10 cellular contexts compared by ENCODE assay signal in the genomic region with DNA sequence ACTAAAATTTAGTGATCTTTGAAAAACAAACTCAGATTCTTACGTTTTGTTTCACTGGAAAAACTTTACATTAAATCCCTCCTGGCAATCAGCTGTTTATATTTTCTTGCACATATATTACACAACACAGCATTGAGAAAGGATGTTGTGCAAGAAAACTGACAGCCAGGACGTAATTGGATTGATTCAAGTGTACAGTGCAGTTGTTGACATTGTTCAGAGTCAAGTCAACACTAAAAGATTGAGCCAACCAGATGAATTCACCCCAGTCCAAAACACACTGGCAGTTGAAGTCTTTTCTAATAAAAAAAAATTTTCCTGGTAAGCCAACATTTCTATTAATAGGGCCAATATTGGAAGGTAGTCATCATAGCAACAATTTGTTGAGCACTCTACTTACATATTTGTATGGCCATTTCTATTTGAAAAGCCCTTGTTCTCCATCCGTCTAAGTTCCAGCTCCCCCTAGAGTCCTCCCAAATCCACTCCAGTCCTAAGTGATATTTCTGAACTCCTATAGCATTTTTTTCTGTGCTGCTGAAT. TPM values are rescaled to one million over a fixed set of nuclear protein-coding genes. Genes with fewer than 3 reads are reported as not detected.
DNase-seq lines count a peak whose midpoint lies in the region; ATAC-seq and TF ChIP-seq lines count a peak whose summit lies in the region.
"Had no signal": no experiment of that assay in that cellular context is flagged by ENCODE, and none has a peak within 500 bp of the region (broad histone marks: within the 10 kb centered on the region; RNA-seq: fewer than 3 reads in every experiment).

No MANE protein-coding gene starts in this region.

- H3K4me1 Mint-ChIP-seq in chondrocyte (ENCODE audit: low read depth), result no peaks in the 10 kb centered on the region
- peaks cover 43 to 64% of the 10 kb centered on the region in 2 donors for H3K4me1 Mint-ChIP-seq in natural killer cell treated with Interleukin-12 subunit alpha and Interleukin-12 subunit beta and Interleukin-15 and Interleukin-18, amount 100 ng/mL, for 72 hours (ENCODE audit: low read depth in 2 of 2)
- H3K4me1 Mint-ChIP-seq in activated CD4-positive, alpha-beta T cell treated with anti-CD3 and anti-CD28 coated beads, Interleukin-2, amount 10 ng/mL, durations not matched to agents 7 days and 5 days, result peaks cover 19% of the 10 kb centered on the region
- H3K4me1 Mint-ChIP-seq: brain had no signal

- peak; percentile 8 for DNase-seq in GM04503 (ENCODE audit: low read depth)
- peak; percentile 38 for DNase-seq in NCI-H146 (lab: John Stamatoyannopoulos, UW)
- DNase-seq in chondrocyte (ENCODE audit: low spot score), result no peak
- DNase-seq in natural killer cell treated with Interleukin-12 subunit alpha and Interleukin-12 subunit beta and Interleukin-15 and Interleukin-18, amount 100 ng/mL, for 72 hours (ENCODE audit: low spot score), result no peak
- DNase-seq in activated CD4-positive, alpha-beta T cell treated with anti-CD3 and anti-CD28 coated beads, Interleukin-2, amount 10 ng/mL, durations not matched to agents 7 days and 5 days, result no peak
- no peak for DNase-seq in activated CD4-positive, alpha-beta T cell treated with anti-CD3 and anti-CD28 coated beads for 48 hours
- DNase-seq: T-helper 9 cell had no signal

- TF ChIP-seq CTCF in chondrocyte (IDR thresholded peaks at IDR 0.05), result peak; percentile 55

- H3K4me3 Mint-ChIP-seq in chondrocyte (ENCODE audit: unreplicated experiment), result no peak overlapping the region
- H3K4me3 Mint-ChIP-seq in natural killer cell treated with Interleukin-12 subunit alpha and Interleukin-12 subunit beta and Interleukin-15 and Interleukin-18, amount 100 ng/mL, for 72 hours, result peak overlapping the region; percentile 72
- no peak overlapping the region for H3K4me3 Mint-ChIP-seq in activated CD4-positive, alpha-beta T cell treated with anti-CD3 and anti-CD28 coated beads, Interleukin-2, amount 10 ng/mL, durations not matched to agents 7 days and 5 days
- H3K4me3 Mint-ChIP-seq: brain had no signal

- H3K27ac Mint-ChIP-seq in chondrocyte (ENCODE audit: unreplicated experiment), result no peak overlapping the region
- H3K27ac Mint-ChIP-seq in natural killer cell treated with Interleukin-12 subunit alpha and Interleukin-12 subunit beta and Interleukin-15 and Interleukin-18, amount 100 ng/mL, for 72 hours, result peak overlapping the region; percentile 84 to 86
- no peak overlapping the region for H3K27ac Mint-ChIP-seq in activated CD4-positive, alpha-beta T cell treated with anti-CD3 and anti-CD28 coated beads, Interleukin-2, amount 10 ng/mL, durations not matched to agents 7 days and 5 days
- H3K27ac Mint-ChIP-seq: brain had no signal

- no peaks in the 10 kb centered on the region for H3K36me3 Mint-ChIP-seq in chondrocyte (ENCODE audit: low read depth)
- H3K36me3 Mint-ChIP-seq in natural killer cell treated with Interleukin-12 subunit alpha and Interleukin-12 subunit beta and Interleukin-15 and Interleukin-18, amount 100 ng/mL, for 72 hours, result peaks cover 31% of the 10 kb centered on the region
- peaks cover 4% of the 10 kb centered on the region for H3K36me3 Mint-ChIP-seq in activated CD4-positive, alpha-beta T cell treated with anti-CD3 and anti-CD28 coated beads, Interleukin-2, amount 10 ng/mL, durations not matched to agents 7 days and 5 days (ENCODE audit: low read depth)
- H3K36me3 Mint-ChIP-seq: brain had no signal

- H3K9me3 Mint-ChIP-seq in chondrocyte (ENCODE audit: low read depth), result no peaks in the 10 kb centered on the region
- peaks cover 12% of the 10 kb centered on the region for H3K9me3 Mint-ChIP-seq in natural killer cell treated with Interleukin-12 subunit alpha and Interleukin-12 subunit beta and Interleukin-15 and Interleukin-18, amount 100 ng/mL, for 72 hours
- H3K9me3 Mint-ChIP-seq in activated CD4-positive, alpha-beta T cell treated with anti-CD3 and anti-CD28 coated beads, Interleukin-2, amount 10 ng/mL, durations not matched to agents 7 days and 5 days, result peaks cover 4% of the 10 kb centered on the region
- H3K9me3 Mint-ChIP-seq: brain had no signal

- CTCF ChIA-PET in activated CD4-positive, alpha-beta T cell treated with anti-CD3 and anti-CD28 coated beads, Interleukin-2, amount 10 ng/mL, durations not matched to agents 7 days and 5 days (lab: Charles Lee), result interaction anchor here (1.3 kb wide), 1 partner anchor 9 kb away, joined by 3 read pairs; no protein-coding TSS in a partner anchor

- peaks cover 25% of the 10 kb centered on the region for H3K27me3 Mint-ChIP-seq in chondrocyte (ENCODE audit: low read depth)
- H3K27me3 Mint-ChIP-seq in natural killer cell treated with Interleukin-12 subunit alpha and Interleukin-12 subunit beta and Interleukin-15 and Interleukin-18, amount 100 ng/mL, for 72 hours, result peaks cover 0 to 4% of the 10 kb centered on the region in 2 donors
- peaks cover 1% of the 10 kb centered on the region for H3K27me3 Mint-ChIP-seq in activated CD4-positive, alpha-beta T cell treated with anti-CD3 and anti-CD28 coated beads, Interleukin-2, amount 10 ng/mL, durations not matched to agents 7 days and 5 days

- ATAC-seq in natural killer cell treated with Interleukin-12 subunit alpha and Interleukin-12 subunit beta and Interleukin-15 and Interleukin-18, amount 100 ng/mL, for 72 hours, result peak; percentile 71 to 79
- ATAC-seq in HG03025 (IDR thresholded peaks at IDR 0.05; ENCODE audit: low FRiP score, unreplicated experiment) (no peak), HG03175 (IDR thresholded peaks at IDR 0.05; ENCODE audit: unreplicated experiment) (no peak)

- POLR2A ChIA-PET in activated CD4-positive, alpha-beta T cell treated with anti-CD3 and anti-CD28 coated beads, Interleukin-2, amount 10 ng/mL, durations not matched to agents 7 days and 5 days (lab: Charles Lee), result no interaction called here

RNA-seq across cellular contexts. Expression of gene VNN1, which starts 20.9 kb away (rescaled TPM):
- total RNA-seq in chondrocyte, result not detected in 3 replicates
- 1 to 10 TPM in 1 of 2 donors, under 1 TPM in 1; 0.83 to 1.6 TPM for total RNA-seq in natural killer cell treated with Interleukin-12 subunit alpha and Interleukin-12 subunit beta and Interleukin-15 and Interleukin-18, amount 100 ng/mL, for 72 hours
- total RNA-seq in activated CD4-positive, alpha-beta T cell treated with anti-CD3 and anti-CD28 coated beads, Interleukin-2, amount 10 ng/mL, durations not matched to agents 7 days and 5 days, result not detected

RNA-seq across cellular contexts. Expression of gene VNN2, which starts 22.9 kb away (rescaled TPM):
- total RNA-seq in chondrocyte, result not detected in 3 replicates
- total RNA-seq in natural killer cell treated with Interleukin-12 subunit alpha and Interleukin-12 subunit beta and Interleukin-15 and Interleukin-18, amount 100 ng/mL, for 72 hours, result 10 to 100 TPM; 28.9 to 30.8 TPM
- total RNA-seq in activated CD4-positive, alpha-beta T cell treated with anti-CD3 and anti-CD28 coated beads, Interleukin-2, amount 10 ng/mL, durations not matched to agents 7 days and 5 days, result 10 to 100 TPM; 12.8 to 16.1 TPM

Comparison
In these comparisons a context has a peak if more than half of its experiments do, and no peak if none do; other contexts are left out.
1. DNase-seq: peak in GM04503 (single experiment) and NCI-H146 (single experiment); none in chondrocyte (single experiment), natural killer cell treated with Interleukin-12 subunit alpha and Interleukin-12 subunit beta and Interleukin-15 and Interleukin-18, amount 100 ng/mL, for 72 hours (single experiment), activated CD4-positive, alpha-beta T cell treated with anti-CD3 and anti-CD28 coated beads, Interleukin-2, amount 10 ng/mL, durations not matched to agents 7 days and 5 days (single experiment) and activated CD4-positive, alpha-beta T cell treated with anti-CD3 and anti-CD28 coated beads for 48 hours (single experiment).
2. H3K27ac Mint-ChIP-seq: peak in natural killer cell treated with Interleukin-12 subunit alpha and Interleukin-12 subunit beta and Interleukin-15 and Interleukin-18, amount 100 ng/mL, for 72 hours (2 of 2); none in chondrocyte (single experiment) and activated CD4-positive, alpha-beta T cell treated with anti-CD3 and anti-CD28 coated beads, Interleukin-2, amount 10 ng/mL, durations not matched to agents 7 days and 5 days (single experiment).
3. ATAC-seq: peak in natural killer cell treated with Interleukin-12 subunit alpha and Interleukin-12 subunit beta and Interleukin-15 and Interleukin-18, amount 100 ng/mL, for 72 hours (2 of 2); none in HG03025 (single experiment) and HG03175 (single experiment).
4. RNA of gene VNN2, which starts 22.9 kb away (total RNA-seq): 28.9 to 30.8 TPM in natural killer cell treated with Interleukin-12 subunit alpha and Interleukin-12 subunit beta and Interleukin-15 and Interleukin-18, amount 100 ng/mL, for 72 hours and 12.8 to 16.1 TPM in activated CD4-positive, alpha-beta T cell treated with anti-CD3 and anti-CD28 coated beads, Interleukin-2, amount 10 ng/mL, durations not matched to agents 7 days and 5 days; not detected in chondrocyte; every median in the first group is over 10 times any median in the second.